Comparison of ENCODE assay signal across 6 cellular contexts in genomic region chr16:1941924-1942809, GRCh38. TPM values are rescaled to one million over a fixed set of nuclear protein-coding genes. Genes with fewer than 3 reads are reported as not detected.
DNase-seq lines count a peak whose midpoint lies in the region; TF ChIP-seq lines count a peak whose summit lies in the region.

No MANE protein-coding gene starts in this region.

- no peaks in the 10 kb centered on the region for H3K9me3 Mint-ChIP-seq in chondrocyte (ENCODE audit: low read depth)
- no peaks in the 10 kb centered on the region for H3K9me3 Mint-ChIP-seq in osteocyte (ENCODE audit: unreplicated experiment)

- H3K36me3 Mint-ChIP-seq in chondrocyte (ENCODE audit: low read depth) (peaks cover 8% of the 10 kb centered on the region), osteocyte (ENCODE audit: unreplicated experiment) (peaks cover 4% of the 10 kb centered on the region)

- DNase-seq in M059J (ENCODE audit: low read depth) = peak; percentile 69
- DNase-seq in chondrocyte (ENCODE audit: low spot score) = peak; percentile 89
- DNase-seq in osteocyte (ENCODE audit: extremely low spot score, unreplicated experiment) = no peak
- DNase-seq in NCI-H187 (lab: John Stamatoyannopoulos, UW) = no peak
- DNase-seq in NCI-H2171 (lab: John Stamatoyannopoulos, UW) = no peak
- no peak for DNase-seq in iPS-NIHi11 (ENCODE audit: low spot score)

- H3K4me3 Mint-ChIP-seq in chondrocyte (ENCODE audit: unreplicated experiment) (peak overlapping the region; percentile 85), osteocyte (ENCODE audit: unreplicated experiment) (peak overlapping the region; percentile 85)

- H3K27ac Mint-ChIP-seq in chondrocyte (ENCODE audit: unreplicated experiment) (peak overlapping the region; percentile 66), osteocyte (ENCODE audit: unreplicated experiment) (peak overlapping the region; percentile 47)

- TF ChIP-seq CTCF in chondrocyte (IDR thresholded peaks at IDR 0.05) = no peak
- TF ChIP-seq CTCF in osteocyte (IDR thresholded peaks at IDR 0.05) = no peak

- H3K27me3 Mint-ChIP-seq in chondrocyte (ENCODE audit: low read depth) = no peaks in the 10 kb centered on the region
- no peaks in the 10 kb centered on the region for H3K27me3 Mint-ChIP-seq in osteocyte (ENCODE audit: unreplicated experiment)

- H3K4me1 Mint-ChIP-seq in chondrocyte (ENCODE audit: low read depth) (peaks cover 20% of the 10 kb centered on the region), osteocyte (ENCODE audit: unreplicated experiment) (peaks cover 19% of the 10 kb centered on the region)

RNA-seq across cellular contexts. Expression of gene MSRB1, which starts 0.8 kb away (rescaled TPM):
- total RNA-seq in M059J (2014; rRNA removed; shearing (Covaris generic)) = 16.2 and 27.8 TPM in 2 replicates
- total RNA-seq in chondrocyte (18.3 to 19.1 TPM (median 18.8 TPM) in 3 replicates), osteocyte (17.1 and 21.0 TPM in 2 replicates)

RNA-seq across cellular contexts. Expression of gene RPL3L, which starts 12.3 kb away (rescaled TPM):
- 0.52 TPM in 1 of 2 replicates, not detected in the other for total RNA-seq in M059J (2014; rRNA removed; shearing (Covaris generic))
- total RNA-seq in chondrocyte (not detected in 3 replicates), osteocyte (1.2 TPM in 1 of 2 replicates, not detected in the other)

RNA-seq across cellular contexts. Expression of gene NDUFB10, which starts 17.2 kb away (rescaled TPM):
- total RNA-seq in M059J (2014; rRNA removed; shearing (Covaris generic)) = 287 and 304 TPM in 2 replicates
- total RNA-seq in chondrocyte = 97.9 to 131 TPM (median 110 TPM) in 3 replicates
- total RNA-seq in osteocyte = 126 TPM in 2 replicates

RNA-seq across cellular contexts. Expression of gene RPS2, which starts 22.5 kb away (rescaled TPM):
- total RNA-seq in M059J (2014; rRNA removed; shearing (Covaris generic)) = 1,628 and 1,651 TPM in 2 replicates
- total RNA-seq in chondrocyte (1,605 to 1,878 TPM (median 1,662 TPM) in 3 replicates), osteocyte (2,261 and 2,286 TPM in 2 replicates)

RNA-seq across cellular contexts. Expression of gene HS3ST6, which starts 24.0 kb away (rescaled TPM):
- total RNA-seq in M059J (2014; rRNA removed; shearing (Covaris generic)) = not detected in 2 replicates
- total RNA-seq in chondrocyte (not detected in 3 replicates), osteocyte (not detected in 2 replicates)

Comparison
In these comparisons a context has a peak if more than half of its experiments do, and no peak if none do; other contexts are left out.
1. DNase-seq: peak in M059J (single experiment) and chondrocyte (single experiment); none in osteocyte (single experiment), NCI-H187 (0 of 2), NCI-H2171 (single experiment) and iPS-NIHi11 (single experiment).